22 cellular contexts compared by ENCODE assay signal in the genomic region with DNA sequence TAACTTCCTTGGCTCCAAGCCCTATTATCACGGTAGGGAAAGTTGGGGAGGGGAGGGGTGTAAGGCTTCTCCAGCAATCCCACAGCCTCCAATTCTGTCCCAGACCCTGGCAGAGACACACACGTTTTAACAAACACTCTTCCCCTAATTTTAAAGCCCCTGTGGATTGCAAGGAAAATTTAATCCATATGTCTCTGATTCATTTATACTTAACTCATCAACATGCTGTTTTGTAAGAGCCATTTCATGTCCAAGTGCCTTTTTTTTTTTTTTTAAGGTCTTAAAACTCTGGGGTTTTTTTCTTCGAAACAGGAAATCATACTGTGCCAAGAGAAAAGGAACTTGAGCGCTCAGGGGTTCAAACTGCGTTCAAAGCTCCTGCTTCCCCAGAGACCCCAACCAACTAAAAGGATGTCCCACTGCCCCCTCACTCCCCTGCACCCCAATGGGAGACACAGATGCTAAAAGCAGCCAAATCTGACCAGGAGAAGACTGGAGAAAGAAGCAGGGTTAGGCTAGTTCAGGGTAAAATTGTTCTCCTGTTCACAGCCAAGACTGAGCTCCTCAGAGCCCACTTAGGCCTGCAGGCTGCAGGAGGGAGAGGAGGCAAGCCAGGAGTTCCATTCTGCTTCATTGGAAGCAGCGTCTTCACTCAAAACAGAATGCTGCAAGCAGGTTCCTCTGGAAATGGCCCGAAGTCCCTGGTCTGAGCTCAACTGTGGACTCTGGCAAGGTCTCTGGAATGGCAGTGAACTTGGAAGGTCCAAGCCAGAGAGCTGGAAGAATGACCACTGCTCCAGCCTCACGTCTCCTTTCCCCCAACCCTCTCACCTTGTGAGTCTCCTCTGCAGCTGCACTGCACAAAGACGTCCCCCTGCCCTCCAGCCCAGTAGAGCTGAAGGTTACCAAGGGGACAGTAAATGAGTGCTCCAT.
A peak's percentile ranks its signal among the peaks of the same experiment; 100 is the strongest.
DNase-seq lines count a peak whose midpoint lies in the region; ATAC-seq and TF ChIP-seq lines count a peak whose summit lies in the region.
"Had no signal": no experiment of that assay in that cellular context is flagged by ENCODE, and none has a peak within 500 bp of the region (broad histone marks: within the 10 kb centered on the region; RNA-seq: fewer than 3 reads in every experiment).

No MANE protein-coding gene starts in this region.

- intact Hi-C loops in left ventricle myocardium inferior (cut with micrococcal nuclease) (no loop called here), tibial artery (cut with DNase I; ENCODE audit: low total_unique reads) (no loop called here)

- ATAC-seq in HG03521 (IDR thresholded peaks at IDR 0.05; ENCODE audit: unreplicated experiment) = no peak
- no peak for ATAC-seq in GM21619 (IDR thresholded peaks at IDR 0.05; ENCODE audit: unreplicated experiment)
- no peak for ATAC-seq in HG02870 (IDR thresholded peaks at IDR 0.05; ENCODE audit: unreplicated experiment)
- ATAC-seq: activated CD4-positive, CD25-positive, alpha-beta regulatory T cell treated with anti-CD3 and anti-CD28 coated beads, Interleukin-2, amount 50 U/mL, for 24 hours had no signal

- H3K4me3 ChIP-seq in SK-N-MC (no peak overlapping the region), left ventricle myocardium inferior (no peak overlapping the region), tibial artery (peak overlapping the region in 1 of 2 donors; percentile 12)
- H3K4me3 ChIP-seq: smooth muscle cell had no signal

- no peak for TF ChIP-seq CTCF in left ventricle myocardium inferior (IDR thresholded peaks at IDR 0.05; ENCODE audit: borderline replicate concordance)
- peak in 1 of 2 experiments; percentile 8 for TF ChIP-seq CTCF in tibial artery (IDR thresholded peaks at IDR 0.05)

- no peak overlapping the region for H3K9ac ChIP-seq in SK-N-MC (ENCODE audit: insufficient read length)
- H3K9ac ChIP-seq: KMS-11, SK-N-SH had no signal

- DNase-seq in DMS79 treated with DMSO at 0.1 percent for 48 hours (lab: John Stamatoyannopoulos, UW) (peak; percentile 29), DMS79 (lab: John Stamatoyannopoulos, UW) (no peak), SK-N-MC (ENCODE audit: low read depth, low spot score) (peak; percentile 6), left ventricle myocardium inferior (no peak), tibial artery (peak in 1 of 2 donors; percentile 78)
- DNase-seq: activated naive CD4-positive, alpha-beta T cell; activated T-cell treated with anti-CD3 and anti-CD28 coated beads, Interleukin-2, amount 50 U/mL, for 24 hours; effector CD4-positive, alpha-beta T cell; erythroblast; glutamatergic neuron; H7; NCI-H2029; SK-N-SH; stimulated activated CD4-positive, alpha-beta T cell treated with anti-CD3 and anti-CD28 coated beads, Interleukin-4, amount 100 ng/mL, for 24 hours; T-helper 9 cell had no signal

- peaks cover 7% of the 10 kb centered on the region for H3K4me1 ChIP-seq in left ventricle myocardium inferior
- H3K4me1 ChIP-seq in tibial artery = peaks cover 0 to 84% (median 45%) of the 10 kb centered on the region in 4 donors

- H3K9me3 ChIP-seq in SK-N-MC (ENCODE audit: low read depth, low read length) (no peaks in the 10 kb centered on the region), left ventricle myocardium inferior (replicated peaks) (no peaks in the 10 kb centered on the region), tibial artery (no peaks in the 10 kb centered on the region)
- H3K9me3 ChIP-seq: SK-N-SH had no signal

- peaks cover 8% of the 10 kb centered on the region for H3K27me3 ChIP-seq in left ventricle myocardium inferior (ENCODE audit: low read depth)
- no peaks in the 10 kb centered on the region for H3K27me3 ChIP-seq in tibial artery

- H3K27ac ChIP-seq in SK-N-MC (no peak overlapping the region), left ventricle myocardium inferior (replicated peaks) (peak overlapping the region; percentile 40), tibial artery (peak overlapping the region; percentile 71 to 77)
- H3K27ac ChIP-seq: 22Rv1, KMS-11 had no signal

- no peaks in the 10 kb centered on the region for H3K36me3 ChIP-seq in SK-N-MC (ENCODE audit: insufficient read depth, low read length)
- H3K36me3 ChIP-seq in left ventricle myocardium inferior = no peaks in the 10 kb centered on the region
- no peaks in the 10 kb centered on the region for H3K36me3 ChIP-seq in tibial artery

Comparison
In these comparisons a context has a peak if more than half of its experiments do, and no peak if none do; other contexts are left out.
1. DNase-seq: peak in DMS79 treated with DMSO at 0.1 percent for 48 hours (single experiment) and SK-N-MC (single experiment); none in DMS79 (single experiment) and left ventricle myocardium inferior (single experiment).